ENCODE assay signal across 16 cellular contexts in the genomic region with DNA sequence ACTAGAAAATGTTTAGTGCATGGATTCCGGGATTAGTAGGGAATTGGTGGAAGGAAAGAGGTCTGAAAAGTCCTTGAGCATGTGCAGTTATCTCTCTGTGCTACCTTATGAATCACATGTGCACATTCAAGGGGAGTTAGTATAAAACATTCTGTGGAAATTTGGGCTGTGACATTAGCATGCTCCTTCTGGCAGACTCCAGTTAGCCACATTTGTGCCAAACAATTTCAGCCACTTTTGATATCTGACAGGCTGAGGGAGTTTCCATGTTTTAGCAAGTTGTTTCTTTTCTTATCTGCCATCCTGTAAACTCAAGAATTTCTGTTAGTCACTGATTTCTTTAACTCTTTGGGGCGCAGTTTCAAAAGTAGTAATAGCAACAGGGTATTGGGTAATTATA. TPM values are rescaled to one million over a fixed set of nuclear protein-coding genes. Genes with fewer than 3 reads are reported as not detected.
"Had no signal": no experiment of that assay in that cellular context is flagged by ENCODE, and none has a peak within 500 bp of the region (broad histone marks: within the 10 kb centered on the region; RNA-seq: fewer than 3 reads in every experiment).

No MANE protein-coding gene starts in this region.

- DNase-seq: activated CD4-positive, alpha-beta T cell treated with anti-CD3 and anti-CD28 coated beads, Interleukin-2, amount 50 U/mL, for 4 hours; activated gamma-delta T cell; amniotic stem cell; cortex of kidney; effector CD4-positive, alpha-beta T cell; foreskin keratinocyte; glutamatergic neuron; kidney glomerular epithelial cell; lower lobe of right lung; occipital lobe; retina; stimulated activated naive CD8-positive, alpha-beta T cell treated with anti-CD3 and anti-CD28 coated beads, Interleukin-15, Interleukin-2, amounts not matched to agents 100 U/mL and 50 U/mL, for 24 hours; substantia nigra; tibial artery had no signal

- H3K4me3 ChIP-seq: lower lobe of right lung, SK-N-MC, tibial artery had no signal

- H3K27ac ChIP-seq: foreskin keratinocyte, lower lobe of right lung, SK-N-MC, tibial artery had no signal

- H3K36me3 ChIP-seq: lower lobe of right lung, tibial artery had no signal

- H3K27me3 ChIP-seq: foreskin keratinocyte, tibial artery had no signal

- ATAC-seq: esophagus mucosa; foreskin keratinocyte; stimulated activated naive CD8-positive, alpha-beta T cell treated with anti-CD3 and anti-CD28 coated beads, Interleukin-15, Interleukin-2, amounts not matched to agents 100 U/mL and 50 U/mL, for 24 hours had no signal

- H3K9me3 ChIP-seq: lower lobe of right lung, tibial artery had no signal

- H3K4me1 ChIP-seq: foreskin keratinocyte, lower lobe of right lung, tibial artery had no signal

RNA-seq across cellular contexts. Expression of gene GYPC, which starts 28.3 kb away (rescaled TPM):
- total RNA-seq: foreskin keratinocyte had no signal
